Comparison of ENCODE assay signal across 5 cellular contexts in the genomic region with DNA sequence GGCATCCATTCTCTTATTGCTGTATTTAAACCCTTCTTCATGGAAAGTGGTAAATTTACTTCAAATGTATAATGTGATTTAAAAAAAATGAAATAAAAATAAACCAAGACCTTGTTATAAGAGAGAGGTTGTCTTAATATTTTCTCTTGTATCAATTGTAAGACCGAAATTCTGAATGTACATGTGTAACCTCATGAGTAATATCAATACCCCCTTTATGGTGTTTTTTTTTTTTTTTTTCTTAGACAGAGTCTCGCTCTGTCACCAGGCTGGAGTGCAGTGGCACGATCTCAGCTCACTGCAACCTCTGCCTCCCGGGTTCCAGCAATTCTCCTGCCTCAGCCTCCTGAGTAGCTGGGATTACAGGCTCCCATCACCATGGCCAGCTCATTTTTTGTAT.
DNase-seq lines count a peak whose midpoint lies in the region; ATAC-seq, FAIRE-seq and TF ChIP-seq lines count a peak whose summit lies in the region.
"Not testable (repeated sequence)": the region's sequence is repeated elsewhere in the genome, so short reads cannot be mapped to it uniquely, and the experiment has no call there.

No MANE protein-coding gene starts in this region.

- H3K36me3 ChIP-seq in GM12878 (ENCODE audit: control insufficient read depth in 2 of 2, insufficient read depth in 2 of 2, low read length in 1 of 2): not testable (repeated sequence)

- ATAC-seq in GM18868 (IDR thresholded peaks at IDR 0.05; ENCODE audit: unreplicated experiment): peak; percentile 54
- peak; percentile 49 for ATAC-seq in GM19351 (IDR thresholded peaks at IDR 0.05; ENCODE audit: unreplicated experiment)
- peak; percentile 71 for ATAC-seq in HG03565 (IDR thresholded peaks at IDR 0.05; ENCODE audit: unreplicated experiment)
- peak; percentile 46; the same call in 1 of the 3 replicates for ATAC-seq in GM12878
- peak; percentile 63 for ATAC-seq in stimulated activated effector memory CD8-positive, alpha-beta T cell treated with anti-CD3 and anti-CD28 coated beads, Interleukin-12 subunit alpha, Interleukin-12 subunit beta, amount 100 ng/mL, for 72 hours

- not testable (repeated sequence) for H3K36me3 Mint-ChIP-seq in stimulated activated effector memory CD8-positive, alpha-beta T cell treated with anti-CD3 and anti-CD28 coated beads, Interleukin-12 subunit alpha, Interleukin-12 subunit beta, amount 100 ng/mL, for 72 hours

- H3K79me2 ChIP-seq in GM12878 (ENCODE audit: control insufficient read depth, insufficient read depth, low read length): not testable (repeated sequence)

- not testable (repeated sequence) for FAIRE-seq in GM12878 (lab: Jason Lieb, UNC)

- H3K9me3 ChIP-seq in GM12878 (replicated peaks; ENCODE audit: control insufficient read depth, insufficient read depth, low read length): not testable (repeated sequence)

- not testable (repeated sequence) for H3K4me3 Mint-ChIP-seq in stimulated activated effector memory CD8-positive, alpha-beta T cell treated with anti-CD3 and anti-CD28 coated beads, Interleukin-12 subunit alpha, Interleukin-12 subunit beta, amount 100 ng/mL, for 72 hours

- not testable (repeated sequence) for H3K9ac ChIP-seq in GM12878 (ENCODE audit: control insufficient read depth, insufficient read depth, low read length)

- H3K4me1 Mint-ChIP-seq in stimulated activated effector memory CD8-positive, alpha-beta T cell treated with anti-CD3 and anti-CD28 coated beads, Interleukin-12 subunit alpha, Interleukin-12 subunit beta, amount 100 ng/mL, for 72 hours: not testable (repeated sequence)

- H2AFZ ChIP-seq in GM12878 (ENCODE audit: control insufficient read depth, low read depth, low read length): not testable (repeated sequence)

- H3K27me3 ChIP-seq in GM12878 (replicated peaks in 1 of 2; ENCODE audit: control insufficient read depth in 2 of 2, insufficient read depth in 2 of 2, low read length in 1 of 2): not testable (repeated sequence)

- in situ Hi-C loops in GM12878 (cut with MboI): not testable (repeated sequence)

- TF ChIP-seq POLR2A in GM12878 (IDR thresholded peaks at IDR 0.05; ENCODE audit: low read depth, low read length): not testable (repeated sequence)

- not testable (repeated sequence) for H3K9me3 Mint-ChIP-seq in stimulated activated effector memory CD8-positive, alpha-beta T cell treated with anti-CD3 and anti-CD28 coated beads, Interleukin-12 subunit alpha, Interleukin-12 subunit beta, amount 100 ng/mL, for 72 hours

- H3K4me3 ChIP-seq in GM12878: not testable (repeated sequence)

- not testable (repeated sequence) for H3K27ac Mint-ChIP-seq in stimulated activated effector memory CD8-positive, alpha-beta T cell treated with anti-CD3 and anti-CD28 coated beads, Interleukin-12 subunit alpha, Interleukin-12 subunit beta, amount 100 ng/mL, for 72 hours

- H3K4me1 ChIP-seq in GM12878 (ENCODE audit: control insufficient read depth, insufficient read depth, low read length): not testable (repeated sequence)

- H3K4me2 ChIP-seq in GM12878 (ENCODE audit: control insufficient read depth, insufficient read depth): not testable (repeated sequence)

- not testable (repeated sequence) for BruUV-seq in GM12878 (replicated peaks; lab: Mats Ljungman, UMichigan)

- RAD21 ChIA-PET in GM12878 (lab: Charles Lee; ENCODE audit: unreplicated experiment): interaction anchor here (0.7 kb wide), 1 partner anchor 305 kb away, joined by 3 read pairs; no protein-coding TSS in a partner anchor

- WGBS in GM12878 (ENCODE audit: insufficient coverage, insufficient replicate concordance, low lambda C conversion rate, missing lambda C conversion rate): 0% methylated on average over 4 of the region's 4 CpGs

- TF ChIP-seq EP300 in GM12878 (IDR thresholded peaks at IDR 0.05; ENCODE audit: borderline replicate concordance in 1 of 2, control insufficient read depth in 1 of 2, low read depth in 2 of 2, low read length in 2 of 2): not testable (repeated sequence)

- SMC1A ChIA-PET in GM12878 (lab: Charles Lee; ENCODE audit: uncharacterized antibody, unreplicated experiment): interaction anchor here (0.9 kb wide), 1 partner anchor 261 kb away, joined by 3 read pairs; no protein-coding TSS in a partner anchor

- H3K27ac ChIP-seq in GM12878 (ENCODE audit: control insufficient read depth, insufficient read depth): not testable (repeated sequence)

- POLR2A ChIA-PET in GM12878 (lab: Charles Lee): not testable (repeated sequence)

- not testable (repeated sequence) for H4K20me1 ChIP-seq in GM12878 (ENCODE audit: control insufficient read depth, insufficient read depth)

- intact Hi-C loops in GM12878 (cut with micrococcal nuclease; ENCODE audit: unreplicated experiment): not testable (repeated sequence)

- TF ChIP-seq CTCF in GM12878 (IDR thresholded peaks at IDR 0.05 in 2 of 3, conservative IDR thresholded peaks at IDR 0.05 in 1 of 3; ENCODE audit: control insufficient read depth in 2 of 3, extremely low read depth in 1 of 3, insufficient read depth in 1 of 3, low read depth in 3 of 3, low read length in 3 of 3): not testable (repeated sequence)

- CTCF ChIA-PET in GM12878 (lab: Yijun Ruan, JAX): not testable (repeated sequence)

- DNase-seq in GM12878 (ENCODE audit: low read depth, low spot score); stimulated activated effector memory CD8-positive, alpha-beta T cell treated with anti-CD3 and anti-CD28 coated beads, Interleukin-12 subunit alpha, Interleukin-12 subunit beta, amount 100 ng/mL, for 72 hours (ENCODE audit: low spot score in 2 of 2): not testable (repeated sequence)

- TF ChIP-seq RAD21 in GM12878 (IDR thresholded peaks at IDR 0.05; ENCODE audit: insufficient read depth, low read depth, low read length): not testable (repeated sequence)

TF ChIP-seq in GM12878, 131 proteins besides CTCF, POLR2A, EP300 and RAD21:
- peak; percentile 56 for TF ChIP-seq JUNB (IDR thresholded peaks at IDR 0.05)
